Comparison of ENCODE assay signal across 8 cellular contexts in genomic region chr6:36387440-36388303, GRCh38. TPM values are rescaled to one million over a fixed set of nuclear protein-coding genes. Genes with fewer than 3 reads are reported as not detected.
DNase-seq lines count a peak whose midpoint lies in the region; ATAC-seq and TF ChIP-seq lines count a peak whose summit lies in the region.

Gene ETV7, minus strand, starts transcription at chr6:36387669. Its CDS starts 128 bp downstream, at chr6:36387541.

- H3K9me3 ChIP-seq in A673 (ENCODE audit: low read depth, low read length, poor library complexity, severe bottlenecking) (no peaks in the 10 kb centered on the region), HEK293 (ENCODE audit: control insufficient read depth, insufficient read depth, low read depth, low read length) (no peaks in the 10 kb centered on the region), endocrine pancreas (ENCODE audit: control insufficient read depth, low read length) (no peaks in the 10 kb centered on the region), mucosa of stomach (ENCODE audit: control insufficient read depth, low read length) (no peaks in the 10 kb centered on the region)

- CTCF ChIA-PET in A673 (lab: Charles Lee): no interaction called here
- CTCF ChIA-PET in HEK293 (lab: Yijun Ruan, JAX): interaction anchor here (0.8 to 1.4 kb wide), 2 partner anchors 18 to 35 kb away, joined by 4 to 8 read pairs; no protein-coding TSS in a partner anchor
- CTCF ChIA-PET in activated CD4-positive, alpha-beta T cell treated with anti-CD3 and anti-CD28 coated beads, Interleukin-2, amount 10 ng/mL, durations not matched to agents 7 days and 5 days (lab: Charles Lee): interaction anchor here (1.4 kb wide), 1 partner anchor 47 kb away, joined by 3 read pairs; no protein-coding TSS in a partner anchor

- H3K9me3 Mint-ChIP-seq in activated CD4-positive, alpha-beta T cell treated with anti-CD3 and anti-CD28 coated beads, Interleukin-2, amount 10 ng/mL, durations not matched to agents 7 days and 5 days: no peaks in the 10 kb centered on the region

- no peak for TF ChIP-seq CTCF in A673 (conservative IDR thresholded peaks at IDR 0.05; ENCODE audit: low read depth, low read length)
- TF ChIP-seq CTCF in HEK293 (tag by site-specific recombination; IDR thresholded peaks at IDR 0.05): no peak

- H3K27ac ChIP-seq in A673 (ENCODE audit: low read depth, low read length, poor library complexity, severe bottlenecking): no peak within 1 kb of the TSS
- H3K27ac ChIP-seq in HEK293 (ENCODE audit: extremely low read depth, low read depth, low read length): no peak within 1 kb of the TSS

- ATAC-seq in stimulated activated naive CD8-positive, alpha-beta T cell treated with anti-CD3 and anti-CD28 coated beads, Interleukin-15, Interleukin-2, amounts not matched to agents 100 U/mL and 50 U/mL, for 24 hours: peak; percentile 58
- no peak for ATAC-seq in HG02642 (IDR thresholded peaks at IDR 0.05; ENCODE audit: poor library complexity, unreplicated experiment)

- H3K27me3 ChIP-seq in A673 (replicated peaks; ENCODE audit: insufficient read depth, low read depth, low read length, poor library complexity): peaks cover 6% of the 10 kb centered on the region
- H3K27me3 ChIP-seq in endocrine pancreas (ENCODE audit: control insufficient read depth, insufficient read depth, low read length): no peaks in the 10 kb centered on the region
- no peaks in the 10 kb centered on the region for H3K27me3 ChIP-seq in mucosa of stomach (ENCODE audit: control insufficient read depth, insufficient read depth, low read length)

- peaks cover 46% of the 10 kb centered on the region for H3K4me1 Mint-ChIP-seq in activated CD4-positive, alpha-beta T cell treated with anti-CD3 and anti-CD28 coated beads, Interleukin-2, amount 10 ng/mL, durations not matched to agents 7 days and 5 days

- peak within 1 kb of the TSS; percentile 89 for H3K27ac Mint-ChIP-seq in activated CD4-positive, alpha-beta T cell treated with anti-CD3 and anti-CD28 coated beads, Interleukin-2, amount 10 ng/mL, durations not matched to agents 7 days and 5 days

- peak within 1 kb of the TSS; percentile 54 for H3K9ac ChIP-seq in endocrine pancreas (ENCODE audit: control insufficient read depth, insufficient read depth, low read length)
- peak within 1 kb of the TSS; percentile 58 for H3K9ac ChIP-seq in mucosa of stomach (ENCODE audit: low read length)

- H3K4me3 ChIP-seq in A673 (ENCODE audit: low read depth, low read length, poor library complexity, severe bottlenecking) (peak within 1 kb of the TSS; percentile 46), HEK293 (ENCODE audit: low read depth, low read length) (peak within 1 kb of the TSS; percentile 32), endocrine pancreas (ENCODE audit: control insufficient read depth, insufficient read depth, low read length) (peak within 1 kb of the TSS; percentile 87), mucosa of stomach (ENCODE audit: low read length) (peak within 1 kb of the TSS; percentile 94)

- peaks cover 28% of the 10 kb centered on the region for H3K27me3 Mint-ChIP-seq in activated CD4-positive, alpha-beta T cell treated with anti-CD3 and anti-CD28 coated beads, Interleukin-2, amount 10 ng/mL, durations not matched to agents 7 days and 5 days

- POLR2A ChIA-PET in A673 (lab: Charles Lee; ENCODE audit: low non-redundant PET): no interaction called here
- POLR2A ChIA-PET in HEK293 (lab: Yijun Ruan, JAX): no interaction called here
- POLR2A ChIA-PET in activated CD4-positive, alpha-beta T cell treated with anti-CD3 and anti-CD28 coated beads, Interleukin-2, amount 10 ng/mL, durations not matched to agents 7 days and 5 days (lab: Charles Lee): interaction anchor here (0.6 kb wide), 1 partner anchor 208 kb away, joined by 3 read pairs; no protein-coding TSS in a partner anchor

- DNase-seq in A673 (ENCODE audit: low spot score) (peak; percentile 38), NCI-H524 (lab: John Stamatoyannopoulos, UW) (no peak)
- peak; percentile 69 for DNase-seq in activated CD4-positive, alpha-beta T cell treated with anti-CD3 and anti-CD28 coated beads, Interleukin-2, amount 10 ng/mL, durations not matched to agents 7 days and 5 days
- DNase-seq in stimulated activated naive CD8-positive, alpha-beta T cell treated with anti-CD3 and anti-CD28 coated beads, Interleukin-15, Interleukin-2, amounts not matched to agents 100 U/mL and 50 U/mL, for 24 hours: peak; percentile 48

- H3K36me3 ChIP-seq in A673 (ENCODE audit: insufficient read depth, low read length, poor library complexity, severe bottlenecking): no peaks in the 10 kb centered on the region
- no peaks in the 10 kb centered on the region for H3K36me3 ChIP-seq in HEK293 (ENCODE audit: control insufficient read depth in 2 of 2, insufficient read depth in 1 of 2, low read length in 2 of 2)
- no peaks in the 10 kb centered on the region for H3K36me3 ChIP-seq in endocrine pancreas (ENCODE audit: control insufficient read depth, insufficient read depth, low read length)
- no peaks in the 10 kb centered on the region for H3K36me3 ChIP-seq in mucosa of stomach (ENCODE audit: control insufficient read depth, insufficient read depth, low read length)

- H3K4me1 ChIP-seq in A673 (ENCODE audit: insufficient read depth, low read length, poor library complexity, severe bottlenecking) (no peaks in the 10 kb centered on the region), HEK293 (ENCODE audit: control insufficient read depth, insufficient read depth, low read length) (peaks cover 6% of the 10 kb centered on the region; the same call in 1 of the 2 replicates), endocrine pancreas (ENCODE audit: control insufficient read depth, insufficient read depth, low read length) (no peaks in the 10 kb centered on the region), mucosa of stomach (ENCODE audit: control insufficient read depth, insufficient read depth, low read length) (peaks cover 7% of the 10 kb centered on the region)

- peak within 1 kb of the TSS; percentile 82 for H3K4me3 Mint-ChIP-seq in activated CD4-positive, alpha-beta T cell treated with anti-CD3 and anti-CD28 coated beads, Interleukin-2, amount 10 ng/mL, durations not matched to agents 7 days and 5 days

- BruUV-seq in A673 (replicated peaks; lab: Mats Ljungman, UMichigan): no TSS peak

- peaks cover 18% of the 10 kb centered on the region for H3K36me3 Mint-ChIP-seq in activated CD4-positive, alpha-beta T cell treated with anti-CD3 and anti-CD28 coated beads, Interleukin-2, amount 10 ng/mL, durations not matched to agents 7 days and 5 days (ENCODE audit: low read depth)

- intact Hi-C loops in A673 (cut with micrococcal nuclease; ENCODE audit: unreplicated experiment): no loop called here

TF ChIP-seq in HEK293, 187 proteins besides CTCF, POLR2A, EP300 and RAD21:
- TF ChIP-seq BCL11B (tag by site-specific recombination; IDR thresholded peaks at IDR 0.05; ENCODE audit: low read depth) (no peak), ZNF639 (tag by site-specific recombination; IDR thresholded peaks at IDR 0.05) (no peak), ZNF394 (tag by site-specific recombination; IDR thresholded peaks at IDR 0.05; ENCODE audit: borderline replicate concordance) (no peak), ZSCAN23 (tag by site-specific recombination; IDR thresholded peaks at IDR 0.05) (no peak), ZNF514 (tag by site-specific recombination; IDR thresholded peaks at IDR 0.05) (no peak), ZNF302 (tag by site-specific recombination; IDR thresholded peaks at IDR 0.05; ENCODE audit: low read depth) (no peak), ZNF112 (tag by site-specific recombination; IDR thresholded peaks at IDR 0.05) (no peak)

RNA-seq across cellular contexts. Expression of gene ETV7, which starts in this region (rescaled TPM):
- total RNA-seq in A673 (2021): 0.33 and 0.58 TPM in 2 replicates
- total RNA-seq in activated CD4-positive, alpha-beta T cell treated with anti-CD3 and anti-CD28 coated beads, Interleukin-2, amount 10 ng/mL, durations not matched to agents 7 days and 5 days: 10 to 100 TPM; 13.4 to 15.3 TPM

Comparison
In these comparisons a context has a peak if more than half of its experiments do, and no peak if none do; other contexts are left out.
1. Peak in DNase-seq and H3K4me3 ChIP-seq in A673; RNA of the gene not detected or under 1 TPM.
2. DNase-seq: peak in activated CD4-positive, alpha-beta T cell treated with anti-CD3 and anti-CD28 coated beads, Interleukin-2, amount 10 ng/mL, durations not matched to agents 7 days and 5 days (single experiment) and stimulated activated naive CD8-positive, alpha-beta T cell treated with anti-CD3 and anti-CD28 coated beads, Interleukin-15, Interleukin-2, amounts not matched to agents 100 U/mL and 50 U/mL, for 24 hours (single experiment); none in NCI-H524 (0 of 2).
3. H3K4me3 ChIP-seq: peak in every context shown above with its lines; median percentile 94 in mucosa of stomach; 87 in endocrine pancreas; 46 in A673; 32 in HEK293.